Comparison of ENCODE assay signal across 13 cellular contexts in the genomic region with DNA sequence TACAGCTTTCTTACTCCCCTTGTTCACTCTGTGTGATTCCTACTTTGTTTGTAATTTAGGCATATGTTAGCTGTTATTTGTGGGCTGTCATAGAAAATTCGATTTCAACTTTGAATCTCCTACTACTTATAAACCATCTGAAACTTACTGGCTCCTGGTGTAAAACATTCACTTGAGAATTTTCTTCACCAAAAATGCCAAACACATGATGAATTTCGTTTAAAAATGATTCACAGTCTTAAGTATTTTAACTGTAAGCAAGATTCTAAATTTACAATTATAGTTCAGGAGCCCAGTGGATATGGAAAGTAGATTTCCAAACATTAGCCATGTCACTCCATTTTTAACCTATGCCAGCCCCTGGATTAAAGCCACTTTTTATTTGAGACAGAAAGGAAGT.
A peak's percentile ranks its signal among the peaks of the same experiment; 100 is the strongest.
DNase-seq lines count a peak whose midpoint lies in the region; ATAC-seq and TF ChIP-seq lines count a peak whose summit lies in the region.
"Had no signal": no experiment of that assay in that cellular context is flagged by ENCODE, and none has a peak within 500 bp of the region (broad histone marks: within the 10 kb centered on the region; RNA-seq: fewer than 3 reads in every experiment).

No MANE protein-coding gene starts in this region.

- H3K27ac ChIP-seq in stomach smooth muscle (ENCODE audit: low read length) = no peak overlapping the region

- peak overlapping the region in 1 of 2 donors; percentile 92 for H3K9ac ChIP-seq in stomach smooth muscle (ENCODE audit: low read length in 2 of 2)

- peaks cover 3% of the 10 kb centered on the region for H3K4me1 ChIP-seq in stomach smooth muscle (ENCODE audit: control insufficient read depth, insufficient read depth, low read length)

- peak; percentile 76 for DNase-seq in EL
- peak; percentile 16 for DNase-seq in glomerular visceral epithelial cell (ENCODE audit: extremely low spot score)
- no peak for DNase-seq in RKO (ENCODE audit: low spot score)
- no peak for DNase-seq in GDM1 (lab: John Stamatoyannopoulos, UW)
- no peak for DNase-seq in effector memory CD8-positive, alpha-beta T cell
- DNase-seq: activated CD4-positive, alpha-beta memory T cell treated with anti-CD3 and anti-CD28 coated beads, Interleukin-2, amount 10 ng/mL, durations not matched to agents 7 days and 5 days; activated naive CD8-positive, alpha-beta T cell treated with anti-CD3 and anti-CD28 coated beads, Interleukin-2, amount 10 ng/mL, durations not matched to agents 7 days and 5 days; KG1; NCI-H2227 treated with DMSO at 0.1 percent for 48 hours had no signal

- H3K36me3 Mint-ChIP-seq in effector memory CD8-positive, alpha-beta T cell (ENCODE audit: insufficient read depth) = peaks cover 6% of the 10 kb centered on the region
- H3K36me3 Mint-ChIP-seq: activated naive CD8-positive, alpha-beta T cell treated with anti-CD3 and anti-CD28 coated beads, Interleukin-2, amount 10 ng/mL, durations not matched to agents 7 days and 5 days had no signal

- no peaks in the 10 kb centered on the region for H3K9me3 ChIP-seq in stomach smooth muscle (ENCODE audit: control insufficient read depth in 2 of 2, low read length in 2 of 2)

- no peak overlapping the region for H3K4me3 Mint-ChIP-seq in effector memory CD8-positive, alpha-beta T cell
- H3K4me3 Mint-ChIP-seq: activated CD4-positive, alpha-beta memory T cell treated with anti-CD3 and anti-CD28 coated beads, Interleukin-2, amount 10 ng/mL, durations not matched to agents 7 days and 5 days; activated naive CD8-positive, alpha-beta T cell treated with anti-CD3 and anti-CD28 coated beads, Interleukin-2, amount 10 ng/mL, durations not matched to agents 7 days and 5 days had no signal

- peak overlapping the region; percentile 83 to 90 for H3K4me3 ChIP-seq in stomach smooth muscle (ENCODE audit: low read length in 2 of 2)

- no peak overlapping the region for H3K27ac Mint-ChIP-seq in effector memory CD8-positive, alpha-beta T cell
- H3K27ac Mint-ChIP-seq: activated CD4-positive, alpha-beta memory T cell treated with anti-CD3 and anti-CD28 coated beads, Interleukin-2, amount 10 ng/mL, durations not matched to agents 7 days and 5 days; activated naive CD8-positive, alpha-beta T cell treated with anti-CD3 and anti-CD28 coated beads, Interleukin-2, amount 10 ng/mL, durations not matched to agents 7 days and 5 days had no signal

- H3K36me3 ChIP-seq in stomach smooth muscle (ENCODE audit: control insufficient read depth in 2 of 2, insufficient read depth in 2 of 2, low read length in 2 of 2) = no peaks in the 10 kb centered on the region

- no peak for ATAC-seq in SK-N-SH treated with all-trans-retinoic acid at 6 μM for 48 hours
- no peak for ATAC-seq in HG02938 (IDR thresholded peaks at IDR 0.05; ENCODE audit: unreplicated experiment)
- no peak for ATAC-seq in effector memory CD8-positive, alpha-beta T cell (replicated peaks)
- ATAC-seq: esophagus mucosa had no signal

- peaks cover 13% of the 10 kb centered on the region in 2 donors for H3K4me1 Mint-ChIP-seq in effector memory CD8-positive, alpha-beta T cell (ENCODE audit: low read depth in 2 of 2)

- H3K27me3 ChIP-seq in stomach smooth muscle (ENCODE audit: control insufficient read depth in 1 of 2, insufficient read depth in 2 of 2, low read length in 2 of 2) = no peaks in the 10 kb centered on the region

- H3K9me3 Mint-ChIP-seq in effector memory CD8-positive, alpha-beta T cell = no peaks in the 10 kb centered on the region
- H3K9me3 Mint-ChIP-seq: activated CD4-positive, alpha-beta memory T cell treated with anti-CD3 and anti-CD28 coated beads, Interleukin-2, amount 10 ng/mL, durations not matched to agents 7 days and 5 days; activated naive CD8-positive, alpha-beta T cell treated with anti-CD3 and anti-CD28 coated beads, Interleukin-2, amount 10 ng/mL, durations not matched to agents 7 days and 5 days had no signal

- peaks cover 63 to 68% of the 10 kb centered on the region in 2 donors for H3K27me3 Mint-ChIP-seq in effector memory CD8-positive, alpha-beta T cell

TF ChIP-seq in SK-N-SH treated with all-trans-retinoic acid at 6 μM for 48 hours, 23 proteins besides CTCF, POLR2A, EP300 and RAD21:
- peak; percentile 47 for TF ChIP-seq ISL1 (CRISPR knock-in tag; IDR thresholded peaks at IDR 0.05)
- TF ChIP-seq PPARA (CRISPR knock-in tag; IDR thresholded peaks at IDR 0.05; ENCODE audit: borderline replicate concordance) = no peak
- TF ChIP-seq, protein P1, sequence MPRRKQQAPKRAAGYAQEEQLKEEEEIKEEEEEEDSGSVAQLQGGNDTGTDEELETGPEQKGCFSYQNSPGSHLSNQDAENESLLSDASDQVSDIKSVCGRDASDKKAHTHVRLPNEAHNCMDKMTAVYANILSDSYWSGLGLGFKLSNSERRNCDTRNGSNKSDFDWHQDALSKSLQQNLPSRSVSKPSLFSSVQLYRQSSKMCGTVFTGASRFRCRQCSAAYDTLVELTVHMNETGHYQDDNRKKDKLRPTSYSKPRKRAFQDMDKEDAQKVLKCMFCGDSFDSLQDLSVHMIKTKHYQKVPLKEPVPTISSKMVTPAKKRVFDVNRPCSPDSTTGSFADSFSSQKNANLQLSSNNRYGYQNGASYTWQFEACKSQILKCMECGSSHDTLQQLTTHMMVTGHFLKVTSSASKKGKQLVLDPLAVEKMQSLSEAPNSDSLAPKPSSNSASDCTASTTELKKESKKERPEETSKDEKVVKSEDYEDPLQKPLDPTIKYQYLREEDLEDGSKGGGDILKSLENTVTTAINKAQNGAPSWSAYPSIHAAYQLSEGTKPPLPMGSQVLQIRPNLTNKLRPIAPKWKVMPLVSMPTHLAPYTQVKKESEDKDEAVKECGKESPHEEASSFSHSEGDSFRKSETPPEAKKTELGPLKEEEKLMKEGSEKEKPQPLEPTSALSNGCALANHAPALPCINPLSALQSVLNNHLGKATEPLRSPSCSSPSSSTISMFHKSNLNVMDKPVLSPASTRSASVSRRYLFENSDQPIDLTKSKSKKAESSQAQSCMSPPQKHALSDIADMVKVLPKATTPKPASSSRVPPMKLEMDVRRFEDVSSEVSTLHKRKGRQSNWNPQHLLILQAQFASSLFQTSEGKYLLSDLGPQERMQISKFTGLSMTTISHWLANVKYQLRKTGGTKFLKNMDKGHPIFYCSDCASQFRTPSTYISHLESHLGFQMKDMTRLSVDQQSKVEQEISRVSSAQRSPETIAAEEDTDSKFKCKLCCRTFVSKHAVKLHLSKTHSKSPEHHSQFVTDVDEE (CRISPR knock-in tag; IDR thresholded peaks at IDR 0.05) = no peak
- TF ChIP-seq, protein P2, sequence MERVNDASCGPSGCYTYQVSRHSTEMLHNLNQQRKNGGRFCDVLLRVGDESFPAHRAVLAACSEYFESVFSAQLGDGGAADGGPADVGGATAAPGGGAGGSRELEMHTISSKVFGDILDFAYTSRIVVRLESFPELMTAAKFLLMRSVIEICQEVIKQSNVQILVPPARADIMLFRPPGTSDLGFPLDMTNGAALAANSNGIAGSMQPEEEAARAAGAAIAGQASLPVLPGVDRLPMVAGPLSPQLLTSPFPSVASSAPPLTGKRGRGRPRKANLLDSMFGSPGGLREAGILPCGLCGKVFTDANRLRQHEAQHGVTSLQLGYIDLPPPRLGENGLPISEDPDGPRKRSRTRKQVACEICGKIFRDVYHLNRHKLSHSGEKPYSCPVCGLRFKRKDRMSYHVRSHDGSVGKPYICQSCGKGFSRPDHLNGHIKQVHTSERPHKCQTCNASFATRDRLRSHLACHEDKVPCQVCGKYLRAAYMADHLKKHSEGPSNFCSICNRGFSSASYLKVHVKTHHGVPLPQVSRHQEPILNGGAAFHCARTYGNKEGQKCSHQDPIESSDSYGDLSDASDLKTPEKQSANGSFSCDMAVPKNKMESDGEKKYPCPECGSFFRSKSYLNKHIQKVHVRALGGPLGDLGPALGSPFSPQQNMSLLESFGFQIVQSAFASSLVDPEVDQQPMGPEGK (CRISPR knock-in tag; IDR thresholded peaks at IDR 0.05; ENCODE audit: borderline replicate concordance) = no peak

Comparison
In these comparisons a context has a peak if more than half of its experiments do, and no peak if none do; other contexts are left out.
1. DNase-seq: peak in EL (single experiment) and glomerular visceral epithelial cell (single experiment); none in RKO (single experiment), GDM1 (single experiment) and effector memory CD8-positive, alpha-beta T cell (0 of 3).